In genomic region chr10:76453328-76453727, GRCh38 we compare ENCODE assay signal across 24 cellular contexts.
A peak's percentile ranks its signal among the peaks of the same experiment; 100 is the strongest.
DNase-seq lines count a peak whose midpoint lies in the region; ATAC-seq, FAIRE-seq and TF ChIP-seq lines count a peak whose summit lies in the region.
"Had no signal": no experiment of that assay in that cellular context is flagged by ENCODE, and none has a peak within 500 bp of the region (broad histone marks: within the 10 kb centered on the region; RNA-seq: fewer than 3 reads in every experiment).

No MANE protein-coding gene starts in this region.

- no peaks in the 10 kb centered on the region for H3K36me3 Mint-ChIP-seq in astrocyte (ENCODE audit: low read depth, unreplicated experiment)
- H3K36me3 Mint-ChIP-seq: CD14-positive monocyte; CD8-positive, alpha-beta memory T cell had no signal

- no peak overlapping the region for H3K4me3 Mint-ChIP-seq in astrocyte (ENCODE audit: unreplicated experiment)
- H3K4me3 Mint-ChIP-seq: CD14-positive monocyte; CD4-positive, alpha-beta T cell; CD8-positive, alpha-beta memory T cell had no signal

- no peak overlapping the region for H2AFZ ChIP-seq in SK-N-SH (ENCODE audit: low read depth)
- H2AFZ ChIP-seq in astrocyte (ENCODE audit: low read depth, low read length): no peak overlapping the region

- no peak for TF ChIP-seq POLR2A in spleen (IDR thresholded peaks at IDR 0.05)

- peak; percentile 2; the same call in 1 of the 2 replicates for TF ChIP-seq RAD21 in SK-N-SH (IDR thresholded peaks at IDR 0.05; ENCODE audit: low read length)

- H3K9me3 Mint-ChIP-seq in astrocyte (ENCODE audit: unreplicated experiment): peaks cover 5% of the 10 kb centered on the region

- H3K36me3 ChIP-seq in SK-N-SH (replicated peaks in 1 of 2; ENCODE audit: control insufficient read depth in 1 of 2, insufficient read depth in 2 of 2, low read length in 1 of 2): no peaks in the 10 kb centered on the region
- no peaks in the 10 kb centered on the region for H3K36me3 ChIP-seq in astrocyte (ENCODE audit: insufficient read depth, low read length)
- no peaks in the 10 kb centered on the region for H3K36me3 ChIP-seq in spleen
- H3K36me3 ChIP-seq: BE2C; BLaER1 treated with 17β-estradiol and CSF1 and Interleukin-3, amounts not matched to agents 10 nM and 100 nM had no signal

- WGBS in SK-N-SH (ENCODE audit: low lambda C conversion rate): 21% methylated on average over 1 of the region's 1 CpG
- 95 to 100% (median 98%) methylated on average over 1 of the region's 1 CpG for WGBS in spleen, 5 donors

- no peak overlapping the region for H3K27ac Mint-ChIP-seq in astrocyte (ENCODE audit: unreplicated experiment)
- H3K27ac Mint-ChIP-seq: CD14-positive monocyte; CD4-positive, alpha-beta T cell; CD8-positive, alpha-beta memory T cell had no signal

- in situ Hi-C loops in GM13976 (cut with MboI; ENCODE audit: low sequenced_read_pairs, unreplicated experiment): no loop called here

- H3K79me2 ChIP-seq in SK-N-SH (ENCODE audit: insufficient read depth) (no peaks in the 10 kb centered on the region), astrocyte (ENCODE audit: insufficient read depth, low read length) (no peaks in the 10 kb centered on the region)

- H4K20me1 ChIP-seq in SK-N-SH (ENCODE audit: insufficient read depth): no peaks in the 10 kb centered on the region
- H4K20me1 ChIP-seq in astrocyte (ENCODE audit: insufficient read depth, low read length): no peaks in the 10 kb centered on the region
- H4K20me1 ChIP-seq: BLaER1 treated with 17β-estradiol and CSF1 and Interleukin-3, amounts not matched to agents 10 nM and 100 nM had no signal

- ATAC-seq in GM19463 (IDR thresholded peaks at IDR 0.05; ENCODE audit: unreplicated experiment): no peak
- ATAC-seq: A549, GM12878 had no signal

- TF ChIP-seq EP300 in SK-N-SH (IDR thresholded peaks at IDR 0.05; ENCODE audit: borderline replicate concordance in 1 of 2, low read depth in 1 of 2, low read length in 1 of 2): peak; percentile 40 to 50; a peak in 2 of 4 replicates

- H3K4me1 ChIP-seq in SK-N-SH (ENCODE audit: control insufficient read depth in 1 of 2, insufficient read depth in 2 of 2, low read depth in 1 of 2, low read length in 1 of 2) (peaks cover 0 to 4% of the 10 kb centered on the region in 2 experiments; a peak in 2 of 4 replicates), astrocyte (ENCODE audit: insufficient read depth, low read length) (no peaks in the 10 kb centered on the region), spleen (no peaks in the 10 kb centered on the region)
- H3K4me1 ChIP-seq: A549 had no signal

- H3F3A ChIP-seq in SK-N-SH (replicated peaks; ENCODE audit: insufficient read depth): peaks cover 3% of the 10 kb centered on the region

- no peaks in the 10 kb centered on the region for H3K4me1 Mint-ChIP-seq in astrocyte (ENCODE audit: low read depth, unreplicated experiment)
- H3K4me1 Mint-ChIP-seq: CD8-positive, alpha-beta memory T cell had no signal

- no peaks in the 10 kb centered on the region for H3K27me3 Mint-ChIP-seq in astrocyte (ENCODE audit: low read depth, unreplicated experiment)
- H3K27me3 Mint-ChIP-seq: CD4-positive, alpha-beta T cell; CD8-positive, alpha-beta memory T cell had no signal

- H3K9me2 ChIP-seq in SK-N-SH: no peaks in the 10 kb centered on the region

- H3K9ac ChIP-seq in SK-N-SH: no peak overlapping the region
- H3K9ac ChIP-seq in astrocyte (ENCODE audit: low read length): no peak overlapping the region

- CTCF ChIA-PET in SK-N-SH (lab: Yijun Ruan, JAX): no interaction called here

- no peaks in the 10 kb centered on the region for H3K27me3 ChIP-seq in SK-N-SH (ENCODE audit: insufficient read depth)
- H3K27me3 ChIP-seq in astrocyte (ENCODE audit: insufficient read depth, low read length): no peaks in the 10 kb centered on the region
- no peaks in the 10 kb centered on the region for H3K27me3 ChIP-seq in spleen (replicated peaks in 1 of 7)
- H3K27me3 ChIP-seq: BE2C; BLaER1 treated with 17β-estradiol and CSF1 and Interleukin-3, amounts not matched to agents 10 nM and 100 nM had no signal

- POLR2A ChIA-PET in SK-N-SH (lab: Yijun Ruan, JAX): no interaction called here

- FAIRE-seq in astrocyte (lab: Jason Lieb, UNC): peak; percentile 26
- FAIRE-seq: A549, D721Med, GM12878, GM18507, H1 had no signal

- TF ChIP-seq CTCF in SK-N-SH (IDR thresholded peaks at IDR 0.05) (no peak), astrocyte (IDR thresholded peaks at IDR 0.05; ENCODE audit: insufficient read depth, low read depth, low read length) (no peak), spleen (IDR thresholded peaks at IDR 0.05 in 8 of 11, conservative IDR thresholded peaks at IDR 0.05 in 3 of 11) (no peak), GM13976 (IDR thresholded peaks at IDR 0.05; ENCODE audit: borderline replicate concordance, control extremely low read depth, extremely low read depth, insufficient read depth, missing control alignments) (no peak)

- no peak overlapping the region for H3K4me2 ChIP-seq in SK-N-SH
- no peak overlapping the region for H3K4me2 ChIP-seq in astrocyte (ENCODE audit: low read length)
- H3K4me2 ChIP-seq: A549 had no signal

- no peaks in the 10 kb centered on the region for H3K9me3 ChIP-seq in SK-N-SH
- H3K9me3 ChIP-seq in astrocyte (ENCODE audit: insufficient read depth, low read depth, low read length): no peaks in the 10 kb centered on the region
- peaks cover 0 to 7% (median 0%) of the 10 kb centered on the region in 8 donors for H3K9me3 ChIP-seq in spleen
- H3K9me3 ChIP-seq: A549, BE2C had no signal

- H3K27ac ChIP-seq in SK-N-SH (ENCODE audit: low read depth in 2 of 2, low read length in 1 of 2) (peak overlapping the region in 1 of 2 experiments; percentile 79; a peak in 2 of 4 replicates), astrocyte (ENCODE audit: low read depth, low read length) (no peak overlapping the region), spleen (no peak overlapping the region)
- H3K27ac ChIP-seq: A549 had no signal

- no peak overlapping the region for H3K4me3 ChIP-seq in SK-N-SH (ENCODE audit: low read depth in 2 of 2, low read length in 1 of 2)
- H3K4me3 ChIP-seq in astrocyte (ENCODE audit: insufficient read depth, low read depth, low read length): no peak overlapping the region
- no peak overlapping the region for H3K4me3 ChIP-seq in spleen
- H3K4me3 ChIP-seq: A549; BLaER1 treated with 17β-estradiol and CSF1 and Interleukin-3, amounts not matched to agents 10 nM and 100 nM; GM12878 had no signal

- intact Hi-C loops in spleen (cut with DNase I; ENCODE audit: low total_unique reads): no loop called here

- DNase-seq in NCI-H2171 treated with DMSO at 0.1 percent for 48 hours (lab: John Stamatoyannopoulos, UW) (peak; percentile 70), NCI-H2171 (lab: John Stamatoyannopoulos, UW) (no peak), SK-N-SH (peak; percentile 28), astrocyte (ENCODE audit: low read depth) (no peak), spleen (no peak), GM13976 (ENCODE audit: low spot score) (no peak)
- DNase-seq: 8988T; ACHN; AML-193; BE2C; CD4-positive, alpha-beta T cell; CD8-positive, alpha-beta memory T cell; DMS153; DND-41; GDM1; H7 had no signal

TF ChIP-seq in SK-N-SH, 30 proteins besides CTCF, POLR2A, EP300 and RAD21:
- TF ChIP-seq FOXM1 (IDR thresholded peaks at IDR 0.05; ENCODE audit: low read depth) (no peak), JUND (IDR thresholded peaks at IDR 0.05) (peak; percentile 49; the same call in 1 of the 2 replicates), FOSL2 (IDR thresholded peaks at IDR 0.05; ENCODE audit: borderline replicate concordance, low read depth) (peak; percentile 5; the same call in 1 of the 2 replicates), PBX3 (IDR thresholded peaks at IDR 0.05) (peak; percentile 59), TCF12 (IDR thresholded peaks at IDR 0.05) (peak; percentile 81), GATA2 (CRISPR knock-in tag; IDR thresholded peaks at IDR 0.05) (peak; percentile 65), SMC3 (IDR thresholded peaks at IDR 0.05; ENCODE audit: low read depth, low read length) (no peak)
TF ChIP-seq in SK-N-SH: peak in this region for 5.

Comparison
In these comparisons a context has a peak if more than half of its experiments do, and no peak if none do; other contexts are left out.
1. DNase-seq: peak in NCI-H2171 treated with DMSO at 0.1 percent for 48 hours (single experiment) and SK-N-SH (single experiment); none in NCI-H2171 (single experiment), astrocyte (single experiment), spleen (single experiment) and GM13976 (single experiment).